Comparison of ENCODE assay signal across 15 cellular contexts in the genomic region with DNA sequence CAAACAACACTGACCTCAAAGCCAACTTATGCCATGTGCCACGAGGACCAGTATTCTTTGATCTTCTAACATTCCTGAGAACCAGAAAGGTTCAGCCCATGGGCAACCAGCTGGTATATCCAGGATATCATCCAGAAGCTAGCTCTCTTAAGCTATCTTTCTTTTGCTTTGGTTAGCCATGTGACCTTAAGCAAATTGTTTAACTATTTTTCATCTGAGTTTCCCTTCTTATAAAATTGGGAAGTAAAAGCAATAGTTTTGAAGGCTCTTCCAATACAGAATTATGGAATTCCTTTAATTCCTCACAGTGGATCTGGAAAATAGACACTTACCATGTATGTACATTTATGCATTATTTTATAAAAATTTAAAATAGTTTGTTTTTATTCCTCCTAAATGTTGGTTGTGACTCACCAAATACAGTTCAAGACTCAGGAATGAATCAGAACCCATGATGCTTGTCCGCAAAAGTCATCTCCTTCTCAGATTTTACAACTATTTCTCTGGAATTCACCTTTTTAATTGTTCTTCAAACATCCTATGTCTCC.
A peak's percentile ranks its signal among the peaks of the same experiment; 100 is the strongest.
DNase-seq lines count a peak whose midpoint lies in the region; ATAC-seq and TF ChIP-seq lines count a peak whose summit lies in the region.
"Had no signal": no experiment of that assay in that cellular context is flagged by ENCODE, and none has a peak within 500 bp of the region (broad histone marks: within the 10 kb centered on the region; RNA-seq: fewer than 3 reads in every experiment).

No MANE protein-coding gene starts in this region.

- TF ChIP-seq CTCF in HFFc6 (IDR thresholded peaks at IDR 0.05) (no peak), fibroblast of the aortic adventitia (IDR thresholded peaks at IDR 0.05; ENCODE audit: insufficient read depth, low read length) (no peak)

- no peaks in the 10 kb centered on the region for H3K9me3 Mint-ChIP-seq in HFFc6
- peaks cover 0 to 3% (median under 1%) of the 10 kb centered on the region in 3 donors for H3K9me3 Mint-ChIP-seq in T-cell
- H3K9me3 Mint-ChIP-seq in activated T-cell treated with anti-CD3 and anti-CD28 coated beads, Interleukin-2, amount 50 U/mL, for 4 hours, result peaks cover 10% of the 10 kb centered on the region
- H3K9me3 Mint-ChIP-seq: activated naive CD4-positive, alpha-beta T cell treated with anti-CD3 and anti-CD28 coated beads, Interleukin-2, amount 10 ng/mL, durations not matched to agents 7 days and 5 days; dendritic cell treated with granulocyte-macrophage colony-stimulating factor and Interleukin-4, amounts not matched to agents 40 ng/mL and 50 ng/mL, for 4 days; neural progenitor cell had no signal

- no peak for ATAC-seq in Right ventricle myocardium inferior
- no peak for ATAC-seq in T-cell (replicated peaks in 1 of 4)
- no peak for ATAC-seq in activated T-cell treated with anti-CD3 and anti-CD28 coated beads, Interleukin-2, amount 50 U/mL, for 4 hours
- ATAC-seq: heart left ventricle, left ventricle myocardium superior had no signal

- H3K27ac Mint-ChIP-seq in HFFc6 (peak overlapping the region; percentile 88), T-cell (no peak overlapping the region)
- H3K27ac Mint-ChIP-seq: activated naive CD4-positive, alpha-beta T cell treated with anti-CD3 and anti-CD28 coated beads, Interleukin-2, amount 10 ng/mL, durations not matched to agents 7 days and 5 days; dendritic cell treated with granulocyte-macrophage colony-stimulating factor and Interleukin-4, amounts not matched to agents 40 ng/mL and 50 ng/mL, for 4 days; neural progenitor cell had no signal

- no peak overlapping the region for H3K4me3 ChIP-seq in fibroblast of the aortic adventitia (ENCODE audit: low read depth, low read length)
- H3K4me3 ChIP-seq: heart left ventricle, neural progenitor cell, Peyer's patch, skin epidermis had no signal

- CTCF ChIA-PET in T-cell (lab: Charles Lee), result no interaction called here

- H3K4me1 Mint-ChIP-seq in HFFc6 (ENCODE audit: low read depth), result peaks cover 100% of the 10 kb centered on the region
- no peaks in the 10 kb centered on the region for H3K4me1 Mint-ChIP-seq in T-cell
- peaks cover 11% of the 10 kb centered on the region for H3K4me1 Mint-ChIP-seq in activated T-cell treated with anti-CD3 and anti-CD28 coated beads, Interleukin-2, amount 50 U/mL, for 4 hours (ENCODE audit: low read depth)
- H3K4me1 Mint-ChIP-seq: activated naive CD4-positive, alpha-beta T cell treated with anti-CD3 and anti-CD28 coated beads, Interleukin-2, amount 10 ng/mL, durations not matched to agents 7 days and 5 days; neural progenitor cell had no signal

- POLR2A ChIA-PET in T-cell (lab: Charles Lee), result no interaction called here

- H3K27me3 Mint-ChIP-seq in HFFc6 (ENCODE audit: insufficient read depth) (no peaks in the 10 kb centered on the region; the same call in 1 of the 2 replicates), T-cell (no peaks in the 10 kb centered on the region)
- H3K27me3 Mint-ChIP-seq in activated T-cell treated with anti-CD3 and anti-CD28 coated beads, Interleukin-2, amount 50 U/mL, for 4 hours (ENCODE audit: low read depth), result no peaks in the 10 kb centered on the region
- H3K27me3 Mint-ChIP-seq: activated naive CD4-positive, alpha-beta T cell treated with anti-CD3 and anti-CD28 coated beads, Interleukin-2, amount 10 ng/mL, durations not matched to agents 7 days and 5 days; dendritic cell treated with granulocyte-macrophage colony-stimulating factor and Interleukin-4, amounts not matched to agents 40 ng/mL and 50 ng/mL, for 4 days had no signal

- H3K4me3 Mint-ChIP-seq in HFFc6 (peak overlapping the region; percentile 52; the same call in 1 of the 2 replicates), T-cell (no peak overlapping the region)
- no peak overlapping the region for H3K4me3 Mint-ChIP-seq in activated T-cell treated with anti-CD3 and anti-CD28 coated beads, Interleukin-2, amount 50 U/mL, for 4 hours
- H3K4me3 Mint-ChIP-seq: activated naive CD4-positive, alpha-beta T cell treated with anti-CD3 and anti-CD28 coated beads, Interleukin-2, amount 10 ng/mL, durations not matched to agents 7 days and 5 days; dendritic cell treated with granulocyte-macrophage colony-stimulating factor and Interleukin-4, amounts not matched to agents 40 ng/mL and 50 ng/mL, for 4 days; neural progenitor cell had no signal

- H3K36me3 Mint-ChIP-seq in HFFc6 (ENCODE audit: low read depth) (peaks cover 4% of the 10 kb centered on the region; the same call in 1 of the 2 replicates), T-cell (peaks cover 12% of the 10 kb centered on the region)
- peaks cover 5% of the 10 kb centered on the region for H3K36me3 Mint-ChIP-seq in activated T-cell treated with anti-CD3 and anti-CD28 coated beads, Interleukin-2, amount 50 U/mL, for 4 hours (ENCODE audit: insufficient read depth)
- H3K36me3 Mint-ChIP-seq: activated naive CD4-positive, alpha-beta T cell treated with anti-CD3 and anti-CD28 coated beads, Interleukin-2, amount 10 ng/mL, durations not matched to agents 7 days and 5 days; neural progenitor cell had no signal

- intact Hi-C loops in Right ventricle myocardium inferior (cut with DNase I), result no loop called here

- DNase-seq in HFFc6, result peak; percentile 72
- peak; percentile 79 for DNase-seq in amniotic epithelial cell (ENCODE audit: low read depth)
- peak; percentile 59 for DNase-seq in fibroblast of the aortic adventitia (ENCODE audit: low read depth)
- peak; percentile 47 for DNase-seq in stromal cell of bone marrow (ENCODE audit: low read depth)
- no peak for DNase-seq in Right ventricle myocardium inferior (ENCODE audit: missing footprints)
- no peak for DNase-seq in T-cell
- DNase-seq in activated T-cell treated with anti-CD3 and anti-CD28 coated beads, Interleukin-2, amount 50 U/mL, for 4 hours, result no peak
- DNase-seq: activated naive CD4-positive, alpha-beta T cell treated with anti-CD3 and anti-CD28 coated beads, Interleukin-2, amount 10 ng/mL, durations not matched to agents 7 days and 5 days; heart left ventricle; left ventricle myocardium superior; NCI-H345; Peyer's patch had no signal

Comparison
In these comparisons a context has a peak if more than half of its experiments do, and no peak if none do; other contexts are left out.
1. DNase-seq: peak in HFFc6 (single experiment), amniotic epithelial cell (single experiment), fibroblast of the aortic adventitia (single experiment) and stromal cell of bone marrow (single experiment); none in Right ventricle myocardium inferior (single experiment), T-cell (0 of 34) and activated T-cell treated with anti-CD3 and anti-CD28 coated beads, Interleukin-2, amount 50 U/mL, for 4 hours (single experiment).